Comparison of ENCODE assay signal across 18 cellular contexts in genomic region chr10:21929070-21929469, GRCh38.
DNase-seq lines count a peak whose midpoint lies in the region; ATAC-seq and TF ChIP-seq lines count a peak whose summit lies in the region.
"Had no signal": no experiment of that assay in that cellular context is flagged by ENCODE, and none has a peak within 500 bp of the region (broad histone marks: within the 10 kb centered on the region; RNA-seq: fewer than 3 reads in every experiment).

No MANE protein-coding gene starts in this region.

- H3K79me2 ChIP-seq in PC-3 (ENCODE audit: low read length): peaks cover 60% of the 10 kb centered on the region

- no peak overlapping the region for H3K27ac ChIP-seq in PC-3 (ENCODE audit: low read length)
- no peak overlapping the region for H3K27ac ChIP-seq in coronary artery
- H3K27ac ChIP-seq: colonic mucosa, parathyroid adenoma had no signal

- H3K36me3 ChIP-seq in PC-3 (ENCODE audit: low read depth, low read length): no peaks in the 10 kb centered on the region
- H3K36me3 ChIP-seq: colonic mucosa had no signal

- ATAC-seq in PC-3 (no peak), GM21717 (IDR thresholded peaks at IDR 0.05; ENCODE audit: unreplicated experiment) (no peak)

- DNase-seq in Daoy (ENCODE audit: low read depth): peak; percentile 5
- peak; percentile 40 for DNase-seq in PC-3
- DNase-seq in chondrocyte (ENCODE audit: low spot score): no peak
- no peak for DNase-seq in neural crest cell (ENCODE audit: low read depth, low spot score)
- no peak for DNase-seq in NCI-H82 treated with DMSO at 0.1 percent for 48 hours (lab: John Stamatoyannopoulos, UW; ENCODE audit: unreplicated experiment)
- DNase-seq in activated effector memory CD4-positive, alpha-beta T cell treated with Interleukin-2 at 50 U/mL for 16 hours: no peak
- no peak for DNase-seq in coronary artery (ENCODE audit: low spot score)
- DNase-seq: activated CD4-positive, alpha-beta T cell treated with anti-CD3 and anti-CD28 coated beads, Interleukin-2, amount 10 ng/mL, durations not matched to agents 24 days and 14 days; activated naive CD4-positive, alpha-beta T cell treated with Interleukin-2 at 50 U/mL for 16 hours; aorta; CD8-positive, alpha-beta memory T cell; colonic mucosa; HCEC 1CT; NCI-H2081; NCI-H748 treated with DMSO at 0.1 percent for 48 hours had no signal

- peaks cover 3% of the 10 kb centered on the region; the same call in 1 of the 2 replicates for H4K20me1 ChIP-seq in PC-3 (ENCODE audit: low read length)

- H3K9me2 ChIP-seq in PC-3 (replicated peaks; ENCODE audit: low read length): no peaks in the 10 kb centered on the region

- H3K27me3 ChIP-seq in PC-3 (ENCODE audit: low read length): no peaks in the 10 kb centered on the region
- H3K27me3 ChIP-seq: colonic mucosa had no signal

- no peaks in the 10 kb centered on the region for H3F3A ChIP-seq in PC-3 (ENCODE audit: low read length, unreplicated experiment)

- POLR2A ChIA-PET in PC-3 (lab: Charles Lee; ENCODE audit: unreplicated experiment): no interaction called here

- no peak overlapping the region for H2AFZ ChIP-seq in PC-3 (ENCODE audit: low read length)
- H2AFZ ChIP-seq: parathyroid adenoma had no signal

- H3K4me3 ChIP-seq in PC-3 (ENCODE audit: low read length): no peak overlapping the region
- no peak overlapping the region for H3K4me3 ChIP-seq in coronary artery
- H3K4me3 ChIP-seq: colonic mucosa had no signal

- H3K9me3 ChIP-seq in PC-3 (ENCODE audit: low read length): no peaks in the 10 kb centered on the region
- H3K9me3 ChIP-seq: colonic mucosa had no signal

- peaks cover 19% of the 10 kb centered on the region for H3K4me1 ChIP-seq in PC-3 (ENCODE audit: insufficient read depth, low read length)
- H3K4me1 ChIP-seq: colonic mucosa had no signal

- no peak for TF ChIP-seq CTCF in PC-3 (conservative IDR thresholded peaks at IDR 0.05; ENCODE audit: low read depth, low read length)
- TF ChIP-seq CTCF in chondrocyte (IDR thresholded peaks at IDR 0.05): no peak
- no peak for TF ChIP-seq CTCF in neural crest cell (conservative IDR thresholded peaks at IDR 0.05)
- TF ChIP-seq CTCF in coronary artery (IDR thresholded peaks at IDR 0.05): no peak

- H3K9ac ChIP-seq in PC-3 (ENCODE audit: low read length): no peak overlapping the region
- H3K9ac ChIP-seq: parathyroid adenoma had no signal

- no peaks in the 10 kb centered on the region for H3K27me3 Mint-ChIP-seq in chondrocyte (ENCODE audit: low read depth)
- no peaks in the 10 kb centered on the region for H3K27me3 Mint-ChIP-seq in neural crest cell (ENCODE audit: low read depth)
- H3K27me3 Mint-ChIP-seq: activated CD4-positive, alpha-beta T cell treated with anti-CD3 and anti-CD28 coated beads, Interleukin-2, amount 10 ng/mL, durations not matched to agents 24 days and 14 days; CD8-positive, alpha-beta memory T cell; IgD-negative memory B cell had no signal

- H3K4me2 ChIP-seq in PC-3 (ENCODE audit: low read length): no peak overlapping the region

- H3K4me1 Mint-ChIP-seq in chondrocyte (ENCODE audit: low read depth): peaks cover 45% of the 10 kb centered on the region
- H3K4me1 Mint-ChIP-seq in neural crest cell: peaks cover 46% of the 10 kb centered on the region
- H3K4me1 Mint-ChIP-seq: IgD-negative memory B cell had no signal

- CTCF ChIA-PET in PC-3 (lab: Charles Lee): no interaction called here

- intact Hi-C loops in PC-3 (cut with micrococcal nuclease): no loop called here

- H3K27ac Mint-ChIP-seq in chondrocyte (ENCODE audit: unreplicated experiment) (peak overlapping the region; percentile 32), neural crest cell (ENCODE audit: unreplicated experiment) (peak overlapping the region; percentile 6)
- H3K27ac Mint-ChIP-seq: activated CD4-positive, alpha-beta T cell treated with anti-CD3 and anti-CD28 coated beads, Interleukin-2, amount 10 ng/mL, durations not matched to agents 24 days and 14 days; IgD-negative memory B cell had no signal

- H3K4me3 Mint-ChIP-seq in chondrocyte (ENCODE audit: unreplicated experiment) (no peak overlapping the region), neural crest cell (peak overlapping the region; percentile 78)
- H3K4me3 Mint-ChIP-seq: activated CD4-positive, alpha-beta T cell treated with anti-CD3 and anti-CD28 coated beads, Interleukin-2, amount 10 ng/mL, durations not matched to agents 24 days and 14 days; CD8-positive, alpha-beta memory T cell; IgD-negative memory B cell had no signal

- H3K9me3 Mint-ChIP-seq in chondrocyte (ENCODE audit: low read depth): no peaks in the 10 kb centered on the region
- peaks cover 3% of the 10 kb centered on the region for H3K9me3 Mint-ChIP-seq in neural crest cell
- H3K9me3 Mint-ChIP-seq: activated CD4-positive, alpha-beta T cell treated with anti-CD3 and anti-CD28 coated beads, Interleukin-2, amount 10 ng/mL, durations not matched to agents 24 days and 14 days; CD8-positive, alpha-beta memory T cell; IgD-negative memory B cell had no signal

- no peaks in the 10 kb centered on the region for H3K36me3 Mint-ChIP-seq in chondrocyte (ENCODE audit: low read depth)
- peaks cover 3% of the 10 kb centered on the region for H3K36me3 Mint-ChIP-seq in neural crest cell (ENCODE audit: low read depth)
- H3K36me3 Mint-ChIP-seq: IgD-negative memory B cell had no signal

- no TSS peak for BruUV-seq in PC-3 (replicated peaks; lab: Mats Ljungman, UMichigan)

Comparison
In these comparisons a context has a peak if more than half of its experiments do, and no peak if none do; other contexts are left out.
1. DNase-seq: peak in Daoy (single experiment) and PC-3 (single experiment); none in chondrocyte (single experiment), neural crest cell (single experiment), NCI-H82 treated with DMSO at 0.1 percent for 48 hours (single experiment), activated effector memory CD4-positive, alpha-beta T cell treated with Interleukin-2 at 50 U/mL for 16 hours (single experiment) and coronary artery (single experiment).